14 cellular contexts compared by ENCODE assay signal in genomic region chr17:48442819-48443218, GRCh38. TPM values are rescaled to one million over a fixed set of nuclear protein-coding genes. Genes with fewer than 3 reads are reported as not detected.
A peak's percentile ranks its signal among the peaks of the same experiment; 100 is the strongest.
DNase-seq lines count a peak whose midpoint lies in the region; ATAC-seq and TF ChIP-seq lines count a peak whose summit lies in the region.
"Had no signal": no experiment of that assay in that cellular context is flagged by ENCODE, and none has a peak within 500 bp of the region (broad histone marks: within the 10 kb centered on the region; RNA-seq: fewer than 3 reads in every experiment).

No MANE protein-coding gene starts in this region.

- H3K4me2 ChIP-seq in GM23248 (ENCODE audit: unreplicated experiment): no peak overlapping the region

- no peaks in the 10 kb centered on the region for H3K9me3 ChIP-seq in GM23248 (ENCODE audit: low read depth)

- no peaks in the 10 kb centered on the region; the same call in 1 of the 2 replicates for H3K27me3 ChIP-seq in GM23248 (replicated peaks; ENCODE audit: insufficient read depth)

- no peak for DNase-seq in activated T-cell treated with anti-CD3 and anti-CD28 coated beads, Interleukin-2, amount 50 U/mL, for 72 hours
- no peak for DNase-seq in activated T-cell treated with anti-CD3 and anti-CD28 coated beads, Interleukin-2, amount 50 U/mL, for 1 hour
- DNase-seq in NCI-H226 (peak; percentile 21), NOMO-1 treated with dmso at 0.1 percent for 144 hours (lab: John Stamatoyannopoulos, UW; ENCODE audit: unreplicated experiment) (no peak), GM13976 (ENCODE audit: low spot score) (no peak), GM23248 (no peak)
- no peak for DNase-seq in activated CD8-positive, alpha-beta T cell treated with anti-CD3 and anti-CD28 coated beads, Interleukin-2, amount 10 ng/mL, durations not matched to agents 7 days and 5 days
- no peak for DNase-seq in stimulated activated effector memory CD8-positive, alpha-beta T cell treated with anti-CD3 and anti-CD28 coated beads, Interleukin-12 subunit alpha, Interleukin-12 subunit beta, amount 100 ng/mL, for 72 hours (ENCODE audit: low spot score in 2 of 2)
- DNase-seq: activated effector memory CD4-positive, alpha-beta T cell treated with Interleukin-2 at 50 U/mL for 16 hours; kidney; NCI-H2029; small intestine had no signal

- in situ Hi-C loops in GM13976 (cut with MboI; ENCODE audit: low sequenced_read_pairs, unreplicated experiment) (no loop called here), GM23248 (cut with MboI) (no loop called here)

- POLR2A ChIA-PET in activated CD8-positive, alpha-beta T cell treated with anti-CD3 and anti-CD28 coated beads, Interleukin-2, amount 10 ng/mL, durations not matched to agents 7 days and 5 days (lab: Charles Lee): interaction anchor here (4.1 to 4.2 kb wide), 2 partner anchors 11 to 12 kb away, joined by 21 to 63 read pairs; no protein-coding TSS in a partner anchor

- no peaks in the 10 kb centered on the region for H4K20me1 ChIP-seq in GM23248 (ENCODE audit: insufficient read depth)

- no peak for TF ChIP-seq CTCF in GM13976 (IDR thresholded peaks at IDR 0.05; ENCODE audit: borderline replicate concordance, control extremely low read depth, extremely low read depth, insufficient read depth, missing control alignments)

- H3F3A ChIP-seq in GM23248 (ENCODE audit: insufficient read depth): no peaks in the 10 kb centered on the region

- peaks cover 3 to 6% of the 10 kb centered on the region in 2 donors for H3K9me3 Mint-ChIP-seq in activated T-cell treated with anti-CD3 and anti-CD28 coated beads, Interleukin-2, amount 50 U/mL, for 72 hours
- no peaks in the 10 kb centered on the region for H3K9me3 Mint-ChIP-seq in activated CD8-positive, alpha-beta T cell treated with anti-CD3 and anti-CD28 coated beads, Interleukin-2, amount 10 ng/mL, durations not matched to agents 7 days and 5 days (ENCODE audit: insufficient read depth)
- peaks cover 8% of the 10 kb centered on the region for H3K9me3 Mint-ChIP-seq in stimulated activated effector memory CD8-positive, alpha-beta T cell treated with anti-CD3 and anti-CD28 coated beads, Interleukin-12 subunit alpha, Interleukin-12 subunit beta, amount 100 ng/mL, for 72 hours
- H3K9me3 Mint-ChIP-seq: neural crest cell had no signal

- H3K36me3 Mint-ChIP-seq in activated T-cell treated with anti-CD3 and anti-CD28 coated beads, Interleukin-2, amount 50 U/mL, for 72 hours (ENCODE audit: insufficient read depth in 2 of 2): no peaks in the 10 kb centered on the region
- peaks cover 28% of the 10 kb centered on the region for H3K36me3 Mint-ChIP-seq in activated CD8-positive, alpha-beta T cell treated with anti-CD3 and anti-CD28 coated beads, Interleukin-2, amount 10 ng/mL, durations not matched to agents 7 days and 5 days (ENCODE audit: low read depth)
- H3K36me3 Mint-ChIP-seq in stimulated activated effector memory CD8-positive, alpha-beta T cell treated with anti-CD3 and anti-CD28 coated beads, Interleukin-12 subunit alpha, Interleukin-12 subunit beta, amount 100 ng/mL, for 72 hours: no peaks in the 10 kb centered on the region

- no peak overlapping the region for H3K9ac ChIP-seq in GM23248

- no peaks in the 10 kb centered on the region for H3K4me1 ChIP-seq in GM23248 (ENCODE audit: insufficient read depth)

- ATAC-seq in activated T-cell treated with anti-CD3 and anti-CD28 coated beads, Interleukin-2, amount 50 U/mL, for 72 hours (replicated peaks in 1 of 2): no peak
- no peak for ATAC-seq in activated CD8-positive, alpha-beta T cell treated with anti-CD3 and anti-CD28 coated beads, Interleukin-2, amount 10 ng/mL, durations not matched to agents 7 days and 5 days
- ATAC-seq in stimulated activated effector memory CD8-positive, alpha-beta T cell treated with anti-CD3 and anti-CD28 coated beads, Interleukin-12 subunit alpha, Interleukin-12 subunit beta, amount 100 ng/mL, for 72 hours: no peak

- no peaks in the 10 kb centered on the region for H3K79me2 ChIP-seq in GM23248 (ENCODE audit: insufficient read depth)

- H3K4me1 Mint-ChIP-seq in activated T-cell treated with anti-CD3 and anti-CD28 coated beads, Interleukin-2, amount 50 U/mL, for 72 hours (ENCODE audit: low read depth): peaks cover 79% of the 10 kb centered on the region
- peaks cover 90% of the 10 kb centered on the region for H3K4me1 Mint-ChIP-seq in activated CD8-positive, alpha-beta T cell treated with anti-CD3 and anti-CD28 coated beads, Interleukin-2, amount 10 ng/mL, durations not matched to agents 7 days and 5 days (ENCODE audit: low read depth)
- H3K4me1 Mint-ChIP-seq in stimulated activated effector memory CD8-positive, alpha-beta T cell treated with anti-CD3 and anti-CD28 coated beads, Interleukin-12 subunit alpha, Interleukin-12 subunit beta, amount 100 ng/mL, for 72 hours: peaks cover 73% of the 10 kb centered on the region

- no peak overlapping the region for H2AFZ ChIP-seq in GM23248

- CTCF ChIA-PET in activated CD8-positive, alpha-beta T cell treated with anti-CD3 and anti-CD28 coated beads, Interleukin-2, amount 10 ng/mL, durations not matched to agents 7 days and 5 days (lab: Charles Lee): interaction anchor here (1.6 to 11.8 kb wide), 3 partner anchors 12 to 49 kb away, joined by 3 to 159 read pairs (median 36); no protein-coding TSS in a partner anchor

- H3K4me3 Mint-ChIP-seq in activated T-cell treated with anti-CD3 and anti-CD28 coated beads, Interleukin-2, amount 50 U/mL, for 72 hours: peak overlapping the region; percentile 9 to 27
- peak overlapping the region; percentile 69 for H3K4me3 Mint-ChIP-seq in activated CD8-positive, alpha-beta T cell treated with anti-CD3 and anti-CD28 coated beads, Interleukin-2, amount 10 ng/mL, durations not matched to agents 7 days and 5 days
- peak overlapping the region; percentile 59 for H3K4me3 Mint-ChIP-seq in stimulated activated effector memory CD8-positive, alpha-beta T cell treated with anti-CD3 and anti-CD28 coated beads, Interleukin-12 subunit alpha, Interleukin-12 subunit beta, amount 100 ng/mL, for 72 hours
- H3K4me3 Mint-ChIP-seq: neural crest cell had no signal

- H3K27ac Mint-ChIP-seq in activated T-cell treated with anti-CD3 and anti-CD28 coated beads, Interleukin-2, amount 50 U/mL, for 72 hours: peak overlapping the region; percentile 60
- peak overlapping the region; percentile 93 for H3K27ac Mint-ChIP-seq in activated CD8-positive, alpha-beta T cell treated with anti-CD3 and anti-CD28 coated beads, Interleukin-2, amount 10 ng/mL, durations not matched to agents 7 days and 5 days
- H3K27ac Mint-ChIP-seq in stimulated activated effector memory CD8-positive, alpha-beta T cell treated with anti-CD3 and anti-CD28 coated beads, Interleukin-12 subunit alpha, Interleukin-12 subunit beta, amount 100 ng/mL, for 72 hours: peak overlapping the region; percentile 83

- H3K36me3 ChIP-seq in GM23248 (ENCODE audit: low read depth): no peaks in the 10 kb centered on the region

- H3K27me3 Mint-ChIP-seq in activated T-cell treated with anti-CD3 and anti-CD28 coated beads, Interleukin-2, amount 50 U/mL, for 72 hours (ENCODE audit: low read depth): no peaks in the 10 kb centered on the region
- no peaks in the 10 kb centered on the region for H3K27me3 Mint-ChIP-seq in activated CD8-positive, alpha-beta T cell treated with anti-CD3 and anti-CD28 coated beads, Interleukin-2, amount 10 ng/mL, durations not matched to agents 7 days and 5 days (ENCODE audit: low read depth)

- H3K9me2 ChIP-seq in GM23248 (ENCODE audit: insufficient read depth): no peaks in the 10 kb centered on the region

- 68 to 73% methylated on average over 3 of the region's 3 CpGs for WGBS in GM23248 (ENCODE audit: low coverage in 1 of 2, low lambda C conversion rate in 2 of 2, missing lambda C conversion rate in 2 of 2), 2 experiments

- H3K27ac ChIP-seq in GM23248: no peak overlapping the region

- H3K4me3 ChIP-seq in GM23248: no peak overlapping the region

RNA-seq across cellular contexts. Expression of gene SKAP1, which starts 12.8 kb away (rescaled TPM):
- total RNA-seq in activated T-cell treated with anti-CD3 and anti-CD28 coated beads, Interleukin-2, amount 50 U/mL, for 72 hours: 100 to 1,000 TPM in 1 of 2 donors, 10 to 100 TPM in 1; 96.6 to 108 TPM
- 10 to 100 TPM; 93.8 to 94.1 TPM for total RNA-seq in activated CD8-positive, alpha-beta T cell treated with anti-CD3 and anti-CD28 coated beads, Interleukin-2, amount 10 ng/mL, durations not matched to agents 7 days and 5 days
- not detected in 2 replicates for total RNA-seq in GM23248 (2014; rRNA removed; shearing (Covaris generic))
- not detected in 2 replicates for polyA plus RNA-seq in GM23248 (2016; fragmentation: Nextera tagmentation; extraction: Ambion mirVana)
- total RNA-seq: H1 had no signal
- polyA plus RNA-seq: H1 had no signal

Comparison
In these comparisons a context has a peak if more than half of its experiments do, and no peak if none do; other contexts are left out.
1. H3K4me3 Mint-ChIP-seq: peak in every context shown above with its lines; median percentile 69 in activated CD8-positive, alpha-beta T cell treated with anti-CD3 and anti-CD28 coated beads, Interleukin-2, amount 10 ng/mL, durations not matched to agents 7 days and 5 days; 59 in stimulated activated effector memory CD8-positive, alpha-beta T cell treated with anti-CD3 and anti-CD28 coated beads, Interleukin-12 subunit alpha, Interleukin-12 subunit beta, amount 100 ng/mL, for 72 hours; 18 in activated T-cell treated with anti-CD3 and anti-CD28 coated beads, Interleukin-2, amount 50 U/mL, for 72 hours.
2. RNA of gene SKAP1, which starts 12.8 kb away (total RNA-seq): 96.6 to 108 TPM in activated T-cell treated with anti-CD3 and anti-CD28 coated beads, Interleukin-2, amount 50 U/mL, for 72 hours and 93.8 to 94.1 TPM in activated CD8-positive, alpha-beta T cell treated with anti-CD3 and anti-CD28 coated beads, Interleukin-2, amount 10 ng/mL, durations not matched to agents 7 days and 5 days; not detected in GM23248; every median in the first group is over 10 times any median in the second.
3. Peak in every context shown above with its lines, with median percentiles within 50 percentile points of each other: H3K27ac Mint-ChIP-seq.